Comparison of ENCODE assay signal across 18 cellular contexts in genomic region chr16:12122202-12122601, GRCh38.
DNase-seq lines count a peak whose midpoint lies in the region; ATAC-seq and TF ChIP-seq lines count a peak whose summit lies in the region.
"Had no signal": no experiment of that assay in that cellular context is flagged by ENCODE, and none has a peak within 500 bp of the region (broad histone marks: within the 10 kb centered on the region; RNA-seq: fewer than 3 reads in every experiment).

No MANE protein-coding gene starts in this region.

- H3K4me1 Mint-ChIP-seq in T-helper 17 cell (peaks cover 17% of the 10 kb centered on the region), neural crest cell (peaks cover 16% of the 10 kb centered on the region)
- H3K4me1 Mint-ChIP-seq in stimulated activated naive B cell treated with anti-CD40 and anti-IgM and Interleukin-4, amounts not matched to agents 10 μg/mL and 1 μg/mL and 100 μg/mL, for 72 hours: peaks cover 40 to 61% of the 10 kb centered on the region in 2 donors

- DNase-seq in T-helper 17 cell: no peak
- no peak for DNase-seq in neural crest cell (ENCODE audit: low read depth, low spot score)
- no peak for DNase-seq in stimulated activated naive B cell treated with anti-CD40 and anti-IgM and Interleukin-4, amounts not matched to agents 10 μg/mL and 1 μg/mL and 100 μg/mL, for 72 hours
- no peak for DNase-seq in COLO668 (lab: John Stamatoyannopoulos, UW; ENCODE audit: unreplicated experiment)
- no peak for DNase-seq in HK-2 (ENCODE audit: unreplicated experiment)
- no peak for DNase-seq in stimulated activated CD4-positive, alpha-beta T cell treated with anti-CD3 and anti-CD28 coated beads, Interleukin-15, amount 100 ng/mL, for 24 hours
- DNase-seq: 8988T; Calu3; CD4-positive, alpha-beta memory T cell; DMS53; DND-41; EL; H9; KBM-7 had no signal

- H3K27me3 Mint-ChIP-seq in T-helper 17 cell (no peaks in the 10 kb centered on the region), neural crest cell (ENCODE audit: low read depth) (peaks cover 24% of the 10 kb centered on the region)
- H3K27me3 Mint-ChIP-seq in stimulated activated naive B cell treated with anti-CD40 and anti-IgM and Interleukin-4, amounts not matched to agents 10 μg/mL and 1 μg/mL and 100 μg/mL, for 72 hours: no peaks in the 10 kb centered on the region
- H3K27me3 Mint-ChIP-seq: CD4-positive, alpha-beta memory T cell; IgD-negative memory B cell had no signal

- peaks cover 96% of the 10 kb centered on the region for H3K4me1 ChIP-seq in BLaER1

- peak overlapping the region; percentile 95 for H3K27ac ChIP-seq in BLaER1
- H3K27ac ChIP-seq: C4-2B had no signal

- no peaks in the 10 kb centered on the region for H3K27me3 ChIP-seq in BLaER1

- no peak for ATAC-seq in T-helper 17 cell
- no peak for ATAC-seq in stimulated activated naive B cell treated with anti-CD40 and anti-IgM and Interleukin-4, amounts not matched to agents 10 μg/mL and 1 μg/mL and 100 μg/mL, for 72 hours (replicated peaks)
- ATAC-seq: GM12878 had no signal

- H3K4me3 ChIP-seq in BLaER1: no peak overlapping the region
- H3K4me3 ChIP-seq: GM12878 had no signal

- H3K4me2 ChIP-seq in BLaER1: peak overlapping the region; percentile 87

- H3K9me3 Mint-ChIP-seq in neural crest cell: no peaks in the 10 kb centered on the region
- H3K9me3 Mint-ChIP-seq in stimulated activated naive B cell treated with anti-CD40 and anti-IgM and Interleukin-4, amounts not matched to agents 10 μg/mL and 1 μg/mL and 100 μg/mL, for 72 hours: no peaks in the 10 kb centered on the region
- H3K9me3 Mint-ChIP-seq: CD4-positive, alpha-beta memory T cell; H9; IgD-negative memory B cell had no signal

- TF ChIP-seq CTCF in neural crest cell (conservative IDR thresholded peaks at IDR 0.05): no peak

- H3K4me3 Mint-ChIP-seq in T-helper 17 cell: no peak overlapping the region
- no peak overlapping the region for H3K4me3 Mint-ChIP-seq in neural crest cell
- H3K4me3 Mint-ChIP-seq in stimulated activated naive B cell treated with anti-CD40 and anti-IgM and Interleukin-4, amounts not matched to agents 10 μg/mL and 1 μg/mL and 100 μg/mL, for 72 hours: no peak overlapping the region
- H3K4me3 Mint-ChIP-seq: CD4-positive, alpha-beta memory T cell; H9 had no signal

- H3K9me3 ChIP-seq in BLaER1 (peaks cover 6% of the 10 kb centered on the region), T-helper 17 cell (ENCODE audit: control insufficient read depth, low read length, poor library complexity, severe bottlenecking) (no peaks in the 10 kb centered on the region)

- peak overlapping the region; percentile 48; the same call in 1 of the 2 replicates for H3K9ac ChIP-seq in BLaER1

- H3K36me3 Mint-ChIP-seq in T-helper 17 cell (ENCODE audit: low read depth) (no peaks in the 10 kb centered on the region), neural crest cell (ENCODE audit: low read depth) (no peaks in the 10 kb centered on the region)
- H3K36me3 Mint-ChIP-seq in stimulated activated naive B cell treated with anti-CD40 and anti-IgM and Interleukin-4, amounts not matched to agents 10 μg/mL and 1 μg/mL and 100 μg/mL, for 72 hours: peaks cover 28 to 39% of the 10 kb centered on the region in 2 donors

- H3K36me3 ChIP-seq in BLaER1: peaks cover 7% of the 10 kb centered on the region

- no peaks in the 10 kb centered on the region for H4K20me1 ChIP-seq in BLaER1

- H3K27ac Mint-ChIP-seq in T-helper 17 cell (peak overlapping the region; percentile 48), neural crest cell (ENCODE audit: unreplicated experiment) (peak overlapping the region; percentile 60)
- H3K27ac Mint-ChIP-seq in stimulated activated naive B cell treated with anti-CD40 and anti-IgM and Interleukin-4, amounts not matched to agents 10 μg/mL and 1 μg/mL and 100 μg/mL, for 72 hours: peak overlapping the region; percentile 1
- H3K27ac Mint-ChIP-seq: H9, IgD-negative memory B cell had no signal

Comparison
In these comparisons a context has a peak if more than half of its experiments do, and no peak if none do; other contexts are left out.
1. H3K27ac Mint-ChIP-seq: peak in every context shown above with its lines; median percentile 60 in neural crest cell; 48 in T-helper 17 cell; 1 in stimulated activated naive B cell treated with anti-CD40 and anti-IgM and Interleukin-4, amounts not matched to agents 10 μg/mL and 1 μg/mL and 100 μg/mL, for 72 hours.